27 cellular contexts compared by ENCODE assay signal in genomic region chr17:44012391-44012790, GRCh38. TPM values are rescaled to one million over a fixed set of nuclear protein-coding genes. Genes with fewer than 3 reads are reported as not detected.
"Had no signal": no experiment of that assay in that cellular context is flagged by ENCODE, and none has a peak within 500 bp of the region (broad histone marks: within the 10 kb centered on the region; RNA-seq: fewer than 3 reads in every experiment).

No MANE protein-coding gene starts in this region.

- H3K4me3 ChIP-seq: esophagus squamous epithelium, left lung, mucosa of descending colon, pancreas, prostate gland, stomach, thyroid gland had no signal

- H3K27me3 ChIP-seq: esophagus squamous epithelium, pancreas, thyroid gland had no signal

- H3K9me3 ChIP-seq: esophagus squamous epithelium, left lung, mucosa of descending colon, pancreas, prostate gland, stomach, thyroid gland had no signal

- H3K27ac ChIP-seq: esophagus squamous epithelium, left lung, pancreas, stomach, thyroid gland had no signal

- H3K36me3 ChIP-seq: pancreas, prostate gland, thyroid gland had no signal

- DNase-seq: activated CD4-positive, alpha-beta memory T cell treated with anti-CD3 and anti-CD28 coated beads for 36 hours; activated CD4-positive, alpha-beta T cell treated with anti-CD3 and anti-CD28 coated beads, Interleukin-2, amount 10 ng/mL, durations not matched to agents 24 days and 14 days; activated CD4-positive, CD25-positive, alpha-beta regulatory T cell treated with anti-CD3 and anti-CD28 coated beads, Interleukin-2, amount 50 U/mL, for 72 hours; activated CD8-positive, alpha-beta memory T cell treated with anti-CD3 and anti-CD28 coated beads, Interleukin-2, amount 50 U/mL, for 4 hours; activated gamma-delta T cell treated with Interleukin-2 at 50 U/mL for 16 hours; activated T-cell treated with anti-CD3 and anti-CD28 coated beads, Interleukin-2, amount 50 U/mL, for 4 hours; dermis blood vessel endothelial cell; effector CD4-positive, alpha-beta T cell; esophagus squamous epithelium; left lung; pancreas; retina; stimulated activated CD4-positive, alpha-beta T cell treated with anti-CD3 and anti-CD28 coated beads, Interleukin-15, amount 100 ng/mL, for 24 hours; stimulated activated CD4-positive, alpha-beta T cell treated with anti-CD3 and anti-CD28 coated beads, Interleukin-2, amount 100 ng/mL, for 24 hours; stimulated activated naive B cell treated with anti-CD40 and anti-IgM and Interleukin-4, amounts not matched to agents 10 μg/mL and 1 μg/mL and 100 μg/mL, for 72 hours; stomach; T-helper 1 cell; thyroid gland had no signal

- ATAC-seq: activated naive CD4-positive, alpha-beta T cell treated with anti-CD3 and anti-CD28 coated beads, Interleukin-2, amount 50 U/mL, for 72 hours; activated T-cell treated with anti-CD3 and anti-CD28 coated beads, Interleukin-2, amount 50 U/mL, for 4 hours; activated T-helper 17 cell treated with anti-CD3 and anti-CD28 coated beads, Interleukin-2, amount 50 U/mL, for 72 hours; left lung; mucosa of descending colon; pancreas; stimulated activated naive B cell treated with anti-CD40 and anti-IgM and Interleukin-4, amounts not matched to agents 10 μg/mL and 1 μg/mL and 100 μg/mL, for 72 hours had no signal

RNA-seq across cellular contexts. Expression of gene PYY, which starts 58.7 kb away (rescaled TPM):
- total RNA-seq: activated CD4-positive, alpha-beta memory T cell treated with anti-CD3 and anti-CD28 coated beads for 36 hours; activated CD4-positive, alpha-beta T cell treated with anti-CD3 and anti-CD28 coated beads, Interleukin-2, amount 10 ng/mL, durations not matched to agents 24 days and 14 days; activated CD8-positive, alpha-beta memory T cell treated with anti-CD3 and anti-CD28 coated beads for 36 hours; activated naive CD4-positive, alpha-beta T cell treated with anti-CD3 and anti-CD28 coated beads, Interleukin-2, amount 50 U/mL, for 72 hours; activated T-cell treated with anti-CD3 and anti-CD28 coated beads, Interleukin-2, amount 50 U/mL, for 4 hours; activated T-helper 17 cell treated with anti-CD3 and anti-CD28 coated beads, Interleukin-2, amount 50 U/mL, for 72 hours; dermis blood vessel endothelial cell; esophagus squamous epithelium; frontal cortex; left lung; lung microvascular endothelial cell; mesenteric fat pad; prostate gland; ureter had no signal
